In the genomic region with DNA sequence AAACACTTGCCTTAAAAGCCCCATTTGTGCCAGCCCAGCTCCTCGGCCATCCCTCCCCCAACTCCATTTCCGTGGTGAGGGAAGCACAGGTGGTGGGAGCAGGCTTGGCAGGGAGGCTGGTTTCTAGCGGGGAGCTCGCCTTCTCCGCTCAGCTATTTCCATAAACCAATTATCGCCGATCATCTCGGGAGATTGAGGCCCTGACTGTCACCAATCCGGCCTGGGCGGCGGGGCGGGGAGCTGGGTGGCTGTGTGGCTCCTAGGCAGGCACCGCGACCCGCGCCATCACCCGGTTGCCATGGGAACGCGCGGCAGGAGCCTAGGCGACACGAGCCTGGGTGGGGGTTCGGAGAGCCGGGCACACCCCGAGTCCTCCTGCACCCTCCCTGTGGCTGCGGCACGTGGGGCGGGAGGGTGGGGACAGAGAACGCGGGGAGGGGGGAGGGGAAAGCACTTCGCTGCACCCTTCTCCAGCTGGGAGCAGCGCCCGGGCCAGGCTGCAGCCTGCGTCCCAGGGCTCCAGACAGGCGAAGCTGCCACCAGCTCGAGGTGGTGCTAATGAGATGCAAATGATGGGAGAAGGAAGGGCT, we compare ENCODE assay signal across 10 cellular contexts.
A peak's percentile ranks its signal among the peaks of the same experiment; 100 is the strongest.
DNase-seq lines count a peak whose midpoint lies in the region; ATAC-seq and TF ChIP-seq lines count a peak whose summit lies in the region.
"Had no signal": no experiment of that assay in that cellular context is flagged by ENCODE, and none has a peak within 500 bp of the region (broad histone marks: within the 10 kb centered on the region; RNA-seq: fewer than 3 reads in every experiment).

No MANE protein-coding gene starts in this region.

- ATAC-seq in HG03378 (IDR thresholded peaks at IDR 0.05; ENCODE audit: unreplicated experiment) = no peak
- ATAC-seq: A549; activated T-helper 17 cell treated with anti-CD3 and anti-CD28 coated beads, Interleukin-2, amount 50 U/mL, for 72 hours had no signal

- peak; percentile 9 for DNase-seq in SIG-M5 treated with dmso at 0.1 percent for 504 hours (lab: John Stamatoyannopoulos, UW; ENCODE audit: unreplicated experiment)
- DNase-seq in SIG-M5 (lab: John Stamatoyannopoulos, UW) = no peak
- DNase-seq in NCI-H345 (lab: John Stamatoyannopoulos, UW) = peak; percentile 87
- DNase-seq in ecto neural progenitor cell (ENCODE audit: low spot score) = peak; percentile 81
- no peak for DNase-seq in retinal pigment epithelial cell (ENCODE audit: low read depth)
- no peak for DNase-seq in stimulated activated naive CD4-positive, alpha-beta T cell treated with Interleukin-2 at 50 U/mL for 16 hours (lab: John Stamatoyannopoulos, UW)
- DNase-seq in activated effector memory CD4-positive, alpha-beta T cell treated with anti-CD3 and anti-CD28 coated beads, Interleukin-2, amount 50 U/mL, for 16 hours = no peak

- TF ChIP-seq CTCF in retinal pigment epithelial cell (conservative IDR thresholded peaks at IDR 0.05; ENCODE audit: low read depth, low read length) = no peak

- peak overlapping the region; percentile 32 for H3K4me3 ChIP-seq in retinal pigment epithelial cell (ENCODE audit: low read length)
- H3K4me3 ChIP-seq: A549 had no signal

Comparison
In these comparisons a context has a peak if more than half of its experiments do, and no peak if none do; other contexts are left out.
1. DNase-seq: peak in SIG-M5 treated with dmso at 0.1 percent for 504 hours (single experiment), NCI-H345 (single experiment) and ecto neural progenitor cell (single experiment); none in SIG-M5 (single experiment), retinal pigment epithelial cell (single experiment), stimulated activated naive CD4-positive, alpha-beta T cell treated with Interleukin-2 at 50 U/mL for 16 hours (single experiment) and activated effector memory CD4-positive, alpha-beta T cell treated with anti-CD3 and anti-CD28 coated beads, Interleukin-2, amount 50 U/mL, for 16 hours (single experiment).